Comparison of ENCODE assay signal across 1 cellular context in genomic region chr4:6893449-6894085, GRCh38.
TF ChIP-seq lines count a peak whose summit lies in the region.

No MANE protein-coding gene starts in this region.

TF ChIP-seq in HepG2, 621 proteins besides CTCF, POLR2A, EP300 and RAD21 (continued from another document):
- TF ChIP-seq PRDM10 (CRISPR knock-in tag; IDR thresholded peaks at IDR 0.05; ENCODE audit: low read depth) (peak; percentile 77; the same call in 1 of the 2 replicates), KDM6A (CRISPR knock-in tag; IDR thresholded peaks at IDR 0.05; ENCODE audit: low read depth) (peak; percentile 96), SIN3B (IDR thresholded peaks at IDR 0.05; ENCODE audit: low read length) (no peak; the same call in 1 of the 2 replicates), MIER2 (CRISPR knock-in tag; IDR thresholded peaks at IDR 0.05) (no peak), DNMT1 (CRISPR knock-in tag; IDR thresholded peaks at IDR 0.05) (no peak)
